Comparison of ENCODE assay signal across 23 cellular contexts in the genomic region with DNA sequence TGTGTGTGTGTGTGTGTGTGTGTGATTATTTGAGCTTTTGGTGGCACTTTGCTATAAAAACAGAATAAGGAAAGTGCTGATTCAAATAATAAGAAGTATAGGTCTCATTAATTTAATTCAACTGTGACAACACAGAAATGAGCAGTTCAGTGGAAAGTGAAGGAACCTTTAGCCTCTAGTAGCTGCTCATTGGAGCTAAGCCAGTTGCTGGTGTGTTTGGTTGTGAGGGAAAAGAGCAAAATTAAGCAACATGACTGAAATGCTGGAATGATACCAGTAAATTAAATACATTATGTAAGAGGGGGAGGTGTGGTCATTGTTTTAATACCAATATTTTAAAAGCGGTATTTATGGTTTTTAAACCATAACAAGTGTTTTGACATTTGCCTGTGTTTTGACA. TPM values are rescaled to one million over a fixed set of nuclear protein-coding genes. Genes with fewer than 3 reads are reported as not detected.
A peak's percentile ranks its signal among the peaks of the same experiment; 100 is the strongest.
DNase-seq lines count a peak whose midpoint lies in the region; ATAC-seq and TF ChIP-seq lines count a peak whose summit lies in the region.
"Had no signal": no experiment of that assay in that cellular context is flagged by ENCODE, and none has a peak within 500 bp of the region (broad histone marks: within the 10 kb centered on the region; RNA-seq: fewer than 3 reads in every experiment).

No MANE protein-coding gene starts in this region.

- WGBS in mammary epithelial cell (ENCODE audit: low coverage, missing lambda C conversion rate): 83% methylated on average over 1 of the region's 1 CpG
- 60% methylated on average over 1 of the region's 1 CpG for WGBS in esophagus muscularis mucosa
- 44% methylated on average over 1 of the region's 1 CpG for WGBS in right lobe of liver (ENCODE audit: insufficient coverage, low coverage, low lambda C conversion rate, missing lambda C conversion rate)

- H3K4me1 ChIP-seq in mammary epithelial cell (ENCODE audit: insufficient read depth, low read length) (peaks cover 5% of the 10 kb centered on the region), esophagus muscularis mucosa (peaks cover 7 to 55% (median 45%) of the 10 kb centered on the region in 4 donors), right lobe of liver (peaks cover 0 to 21% (median 9%) of the 10 kb centered on the region in 4 donors)
- H3K4me1 ChIP-seq: A549, BE2C had no signal

- H3K36me3 Mint-ChIP-seq in MCF 10A (ENCODE audit: insufficient read depth, unreplicated experiment) (no peaks in the 10 kb centered on the region), HFFc6 (ENCODE audit: low read depth) (no peaks in the 10 kb centered on the region)
- H3K36me3 Mint-ChIP-seq: CD4-positive, alpha-beta memory T cell had no signal

- H3K4me3 Mint-ChIP-seq in MCF 10A (ENCODE audit: unreplicated experiment) (no peak overlapping the region), HFFc6 (no peak overlapping the region)
- H3K4me3 Mint-ChIP-seq: CD4-positive, alpha-beta memory T cell; GM23338; H9 had no signal

- dilution Hi-C loops in mammary epithelial cell (cut with HindIII; ENCODE audit: low sequenced_read_pairs): no loop called here

- TF ChIP-seq POLR2A in esophagus muscularis mucosa (IDR thresholded peaks at IDR 0.05; ENCODE audit: low read depth): no peak
- no peak for TF ChIP-seq POLR2A in right lobe of liver (IDR thresholded peaks at IDR 0.05)

- no peaks in the 10 kb centered on the region for H3K79me2 ChIP-seq in mammary epithelial cell (ENCODE audit: insufficient read depth, low read length)

- DNase-seq in MCF 10A (ENCODE audit: unreplicated experiment) (peak; percentile 33), mammary epithelial cell (no peak), esophagus muscularis mucosa (ENCODE audit: extremely low spot score) (no peak), right lobe of liver (peak in 1 of 3 donors; percentile 84), HFFc6 (no peak), omental fat pad (ENCODE audit: low spot score) (no peak), HuH-7.5 (ENCODE audit: low spot score) (no peak)
- DNase-seq: 8988T; ACHN; AML-193; BE2C; Calu3; CD4-positive, alpha-beta memory T cell; COR-L47; DMS53; DMS79 treated with DMSO at 0.1 percent for 48 hours; GF-D8; H9 had no signal

- no peaks in the 10 kb centered on the region for H4K20me1 ChIP-seq in mammary epithelial cell (ENCODE audit: insufficient read depth, low read length)
- H4K20me1 ChIP-seq: BLaER1 treated with 17β-estradiol and CSF1 and Interleukin-3, amounts not matched to agents 10 nM and 100 nM had no signal

- no TSS peak for BruUV-seq in MCF 10A (replicated peaks; lab: Mats Ljungman, UMichigan)
- no TSS peak for BruUV-seq in mammary epithelial cell (replicated peaks; lab: Mats Ljungman, UMichigan)

- TF ChIP-seq EP300 in esophagus muscularis mucosa (IDR thresholded peaks at IDR 0.05): no peak

- H3K27me3 Mint-ChIP-seq in MCF 10A (ENCODE audit: insufficient read depth, unreplicated experiment): peaks cover 28% of the 10 kb centered on the region
- peaks cover 6% of the 10 kb centered on the region for H3K27me3 Mint-ChIP-seq in HFFc6 (ENCODE audit: insufficient read depth)

- no peaks in the 10 kb centered on the region for H3K27me3 ChIP-seq in mammary epithelial cell (ENCODE audit: insufficient read depth, low read length)
- no peaks in the 10 kb centered on the region for H3K27me3 ChIP-seq in esophagus muscularis mucosa
- no peaks in the 10 kb centered on the region for H3K27me3 ChIP-seq in right lobe of liver
- H3K27me3 ChIP-seq: BE2C; BLaER1 treated with 17β-estradiol and CSF1 and Interleukin-3, amounts not matched to agents 10 nM and 100 nM had no signal

- no peaks in the 10 kb centered on the region for H3K36me3 ChIP-seq in mammary epithelial cell (ENCODE audit: insufficient read depth, low read length)
- no peaks in the 10 kb centered on the region for H3K36me3 ChIP-seq in esophagus muscularis mucosa
- H3K36me3 ChIP-seq in right lobe of liver: no peaks in the 10 kb centered on the region
- H3K36me3 ChIP-seq: BE2C; BLaER1 treated with 17β-estradiol and CSF1 and Interleukin-3, amounts not matched to agents 10 nM and 100 nM had no signal

- intact Hi-C loops in MCF 10A (cut with micrococcal nuclease) (no loop called here), mammary epithelial cell (cut with micrococcal nuclease) (no loop called here), esophagus muscularis mucosa (cut with DNase I) (no loop called here), right lobe of liver (cut with DNase I) (no loop called here)

- no peak overlapping the region for H3K9ac ChIP-seq in mammary epithelial cell (ENCODE audit: insufficient read depth, low read length)
- H3K9ac ChIP-seq: BLaER1 treated with 17β-estradiol and CSF1 and Interleukin-3, amounts not matched to agents 10 nM and 100 nM had no signal

- CTCF ChIA-PET in MCF 10A (lab: Yijun Ruan, JAX): interaction anchor here (1.0 to 7.2 kb wide), 5 partner anchors 8 to 181 kb away, joined by 4 to 99 read pairs (median 17); no protein-coding TSS in a partner anchor
- CTCF ChIA-PET in mammary epithelial cell (lab: Charles Lee; ENCODE audit: low non-redundant PET): no interaction called here

- no peaks in the 10 kb centered on the region for H3K9me3 Mint-ChIP-seq in MCF 10A (ENCODE audit: unreplicated experiment)
- no peaks in the 10 kb centered on the region for H3K9me3 Mint-ChIP-seq in HFFc6
- H3K9me3 Mint-ChIP-seq: CD4-positive, alpha-beta memory T cell; GM23338 had no signal

- POLR2A ChIA-PET in MCF 10A (lab: Yijun Ruan, JAX): no interaction called here

- H3K27ac ChIP-seq in mammary epithelial cell (ENCODE audit: insufficient read depth, low read depth, low read length) (no peak overlapping the region), esophagus muscularis mucosa (replicated peaks in 1 of 4) (peak overlapping the region; percentile 2 to 62 (median 49)), right lobe of liver (peak overlapping the region in 2 of 3 donors; percentile 37 to 50)
- H3K27ac ChIP-seq: A549; BLaER1 treated with 17β-estradiol and CSF1 and Interleukin-3, amounts not matched to agents 10 nM and 100 nM had no signal

- no peak overlapping the region for H3K4me2 ChIP-seq in mammary epithelial cell (ENCODE audit: insufficient read depth, low read depth, low read length)
- H3K4me2 ChIP-seq: A549; BLaER1 treated with 17β-estradiol and CSF1 and Interleukin-3, amounts not matched to agents 10 nM and 100 nM; GM23338 had no signal

- H3K9me3 ChIP-seq in mammary epithelial cell (replicated peaks; ENCODE audit: insufficient read depth, low read length) (no peaks in the 10 kb centered on the region), esophagus muscularis mucosa (no peaks in the 10 kb centered on the region), right lobe of liver (no peaks in the 10 kb centered on the region)
- H3K9me3 ChIP-seq: A549; BE2C; BLaER1 treated with 17β-estradiol and CSF1 and Interleukin-3, amounts not matched to agents 10 nM and 100 nM had no signal

- in situ Hi-C loops in mammary epithelial cell (cut with MboI; ENCODE audit: low sequenced_read_pairs in 2 of 2): no loop called here

- H3K4me1 Mint-ChIP-seq in MCF 10A (ENCODE audit: insufficient read depth, unreplicated experiment) (peaks cover 3% of the 10 kb centered on the region), HFFc6 (ENCODE audit: low read depth) (peaks cover 17% of the 10 kb centered on the region)

- H3K27ac Mint-ChIP-seq in MCF 10A (ENCODE audit: low read depth, unreplicated experiment) (no peak overlapping the region), HFFc6 (no peak overlapping the region)
- H3K27ac Mint-ChIP-seq: CD4-positive, alpha-beta memory T cell; GM23338; H9 had no signal

- no peak overlapping the region for H2AFZ ChIP-seq in mammary epithelial cell (ENCODE audit: low read depth, low read length)
- H2AFZ ChIP-seq: GM23338 had no signal

- ATAC-seq in right lobe of liver (peak; percentile 83 to 90 (median 88)), omental fat pad (ENCODE audit: low FRiP score) (no peak)
- ATAC-seq: A549, GM23338, HCT116 had no signal

- H3K4me3 ChIP-seq in mammary epithelial cell (replicated peaks in 1 of 3; ENCODE audit: insufficient read depth in 1 of 3, low read depth in 2 of 3, low read length in 3 of 3) (no peak overlapping the region), esophagus muscularis mucosa (no peak overlapping the region), right lobe of liver (peak overlapping the region in 1 of 3 donors; percentile 16)
- H3K4me3 ChIP-seq: A549; BLaER1 treated with 17β-estradiol and CSF1 and Interleukin-3, amounts not matched to agents 10 nM and 100 nM; GM23338 had no signal

- TF ChIP-seq CTCF in MCF 10A (IDR thresholded peaks at IDR 0.05; ENCODE audit: unreplicated experiment) (no peak), mammary epithelial cell (conservative IDR thresholded peaks at IDR 0.05 in 1 of 2, IDR thresholded peaks at IDR 0.05 in 1 of 2; ENCODE audit: extremely low read depth in 1 of 2, insufficient read depth in 1 of 2, low read depth in 1 of 2, low read length in 2 of 2) (no peak), esophagus muscularis mucosa (IDR thresholded peaks at IDR 0.05) (no peak), right lobe of liver (IDR thresholded peaks at IDR 0.05) (no peak), HFFc6 (IDR thresholded peaks at IDR 0.05) (no peak), omental fat pad (IDR thresholded peaks at IDR 0.05) (no peak)

RNA-seq across cellular contexts. Expression of gene KIAA0040, which starts 55.2 kb away (rescaled TPM):
- total RNA-seq in MCF 10A (2022) (26.7 and 27.7 TPM in 2 replicates), mammary epithelial cell (10 to 100 TPM; 34.3 to 75.0 TPM), esophagus muscularis mucosa (100 to 1,000 TPM in 1 of 4 donors, 10 to 100 TPM in 3; 37.0 to 109 (median 45.1) TPM), right lobe of liver (10 to 100 TPM in 1 of 6 experiments, 1 to 10 TPM in 5; 4.6 to 13.5 (median 5.3) TPM), omental fat pad (100 to 1,000 TPM in 2 of 4 donors, 10 to 100 TPM in 2; 83.4 to 172 (median 113) TPM)
- polyA plus RNA-seq in mammary epithelial cell: 87.6 TPM
- 83.3 TPM for polyA minus RNA-seq in mammary epithelial cell
- total RNA-seq in HFFc6 (2021; fragmentation: NEBNext Ultra II Directional; extraction: Animal tissue kit (Norgen Biotek cat#: 25700)): not detected
- total RNA-seq: G401 had no signal

Comparison
In these comparisons a context has a peak if more than half of its experiments do, and no peak if none do; other contexts are left out.
1. RNA of gene KIAA0040, which starts 55.2 kb away (total RNA-seq): 83.4 to 172 TPM in omental fat pad, 34.3 to 75.0 TPM in mammary epithelial cell, 37.0 to 109 TPM in esophagus muscularis mucosa, 26.7 to 27.7 TPM in MCF 10A and 4.6 to 13.5 TPM in right lobe of liver; not detected in HFFc6; every median in the first group is over 4 times any median in the second.